1 cellular context compared by ENCODE assay signal in the genomic region with DNA sequence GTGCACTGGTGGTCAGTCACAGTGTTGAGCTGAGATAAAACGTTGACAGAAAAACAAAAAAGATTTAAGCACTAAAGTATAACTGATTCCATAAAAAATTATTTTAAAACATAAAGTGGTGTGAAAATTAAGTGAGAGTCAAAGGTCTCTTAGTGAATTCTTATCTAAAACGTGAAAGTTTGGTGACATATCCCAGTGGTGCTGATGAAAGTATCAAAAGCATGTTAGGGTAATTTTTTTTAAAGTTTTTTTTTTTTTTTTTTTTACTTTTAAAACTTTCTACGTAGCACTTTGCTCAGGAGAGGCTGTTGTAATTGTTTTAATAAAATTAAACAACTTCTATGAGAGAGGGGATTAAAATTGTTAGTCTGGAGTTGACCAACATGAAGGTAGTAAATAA.
TF ChIP-seq lines count a peak whose summit lies in the region.

No MANE protein-coding gene starts in this region.

TF ChIP-seq in endothelial cell of umbilical vein, 7 proteins besides CTCF, POLR2A, EP300 and RAD21 (continued from another document):
- no peak for TF ChIP-seq POLR2AphosphoS5 (IDR thresholded peaks at IDR 0.05; ENCODE audit: insufficient read depth, low read depth, low read length)
